ENCODE assay signal across 8 cellular contexts in the genomic region with DNA sequence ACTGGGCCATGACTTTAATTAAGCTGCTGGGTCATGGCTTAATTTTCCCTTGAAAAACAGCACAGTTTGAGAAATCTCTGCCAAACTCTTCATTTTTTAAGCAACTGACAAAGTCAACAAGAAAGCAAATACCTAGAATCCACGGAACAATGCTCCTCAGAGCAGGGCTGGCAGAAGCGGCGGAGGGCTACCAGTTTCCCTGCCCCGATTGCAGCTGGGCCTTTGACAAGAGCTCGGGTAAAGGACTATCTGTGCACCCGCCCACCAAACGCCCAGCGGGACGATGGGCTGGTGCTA. TPM values are rescaled to one million over a fixed set of nuclear protein-coding genes. Genes with fewer than 3 reads are reported as not detected.
DNase-seq lines count a peak whose midpoint lies in the region; ATAC-seq lines count a peak whose summit lies in the region.

No MANE protein-coding gene starts in this region.

- under 1% methylated on average over 9 of the region's 9 CpGs for WGBS in right cardiac atrium

- H3K36me3 Mint-ChIP-seq in activated CD8-positive, alpha-beta memory T cell treated with anti-CD3 and anti-CD28 coated beads, Interleukin-2, amount 10 ng/mL, durations not matched to agents 7 days and 5 days, result no peaks in the 10 kb centered on the region
- no peaks in the 10 kb centered on the region for H3K36me3 Mint-ChIP-seq in activated CD8-positive, alpha-beta T cell treated with anti-CD3 and anti-CD28 coated beads, Interleukin-2, amount 10 ng/mL, durations not matched to agents 7 days and 5 days (ENCODE audit: low read depth)

- DNase-seq in activated CD8-positive, alpha-beta memory T cell treated with anti-CD3 and anti-CD28 coated beads, Interleukin-2, amount 10 ng/mL, durations not matched to agents 7 days and 5 days, result no peak
- no peak for DNase-seq in activated CD8-positive, alpha-beta memory T cell treated with anti-CD3 and anti-CD28 coated beads, Interleukin-2, amount 50 U/mL, for 4 hours
- no peak for DNase-seq in activated CD8-positive, alpha-beta T cell treated with anti-CD3 and anti-CD28 coated beads, Interleukin-2, amount 10 ng/mL, durations not matched to agents 7 days and 5 days
- DNase-seq in right cardiac atrium (peak in 2 of 3 donors; percentile 80 to 83), SHP77 treated with DMSO at 0.1 percent for 48 hours (lab: John Stamatoyannopoulos, UW) (no peak), GOT3 (lab: John Stamatoyannopoulos, UW) (no peak)

- CTCF ChIA-PET in activated CD8-positive, alpha-beta memory T cell treated with anti-CD3 and anti-CD28 coated beads, Interleukin-2, amount 10 ng/mL, durations not matched to agents 7 days and 5 days (lab: Charles Lee), result interaction anchor here (0.8 to 1.7 kb wide), 6 partner anchors 8 to 72 kb away, joined by 3 to 8 read pairs (median 4); no protein-coding TSS in a partner anchor
- CTCF ChIA-PET in activated CD8-positive, alpha-beta T cell treated with anti-CD3 and anti-CD28 coated beads, Interleukin-2, amount 10 ng/mL, durations not matched to agents 7 days and 5 days (lab: Charles Lee), result interaction anchor here (1.0 to 2.2 kb wide), 6 partner anchors 33 to 72 kb away, joined by 3 to 9 read pairs (median 4); no protein-coding TSS in a partner anchor

- no peaks in the 10 kb centered on the region for H3K27me3 ChIP-seq in right cardiac atrium (ENCODE audit: control insufficient read depth, insufficient read depth)

- H3K9me3 ChIP-seq in right cardiac atrium (ENCODE audit: control insufficient read depth, low read length), result no peaks in the 10 kb centered on the region

- POLR2A ChIA-PET in activated CD8-positive, alpha-beta T cell treated with anti-CD3 and anti-CD28 coated beads, Interleukin-2, amount 10 ng/mL, durations not matched to agents 7 days and 5 days (lab: Charles Lee), result no interaction called here

- peaks cover 44% of the 10 kb centered on the region for H3K27me3 Mint-ChIP-seq in activated CD8-positive, alpha-beta memory T cell treated with anti-CD3 and anti-CD28 coated beads, Interleukin-2, amount 10 ng/mL, durations not matched to agents 7 days and 5 days
- H3K27me3 Mint-ChIP-seq in activated CD8-positive, alpha-beta T cell treated with anti-CD3 and anti-CD28 coated beads, Interleukin-2, amount 10 ng/mL, durations not matched to agents 7 days and 5 days (ENCODE audit: low read depth), result peaks cover 37% of the 10 kb centered on the region

- peak overlapping the region; percentile 70 for H3K27ac Mint-ChIP-seq in activated CD8-positive, alpha-beta memory T cell treated with anti-CD3 and anti-CD28 coated beads, Interleukin-2, amount 10 ng/mL, durations not matched to agents 7 days and 5 days
- H3K27ac Mint-ChIP-seq in activated CD8-positive, alpha-beta T cell treated with anti-CD3 and anti-CD28 coated beads, Interleukin-2, amount 10 ng/mL, durations not matched to agents 7 days and 5 days, result peak overlapping the region; percentile 50

- H3K4me3 ChIP-seq in right cardiac atrium (ENCODE audit: low read length) (peak overlapping the region; percentile 64), skin epidermis (peak overlapping the region; percentile 74 to 90 (median 78))

- H3K4me1 Mint-ChIP-seq in activated CD8-positive, alpha-beta memory T cell treated with anti-CD3 and anti-CD28 coated beads, Interleukin-2, amount 10 ng/mL, durations not matched to agents 7 days and 5 days, result peaks cover 24% of the 10 kb centered on the region
- peaks cover 34% of the 10 kb centered on the region for H3K4me1 Mint-ChIP-seq in activated CD8-positive, alpha-beta T cell treated with anti-CD3 and anti-CD28 coated beads, Interleukin-2, amount 10 ng/mL, durations not matched to agents 7 days and 5 days (ENCODE audit: low read depth)

- no peaks in the 10 kb centered on the region for H3K9me3 Mint-ChIP-seq in activated CD8-positive, alpha-beta memory T cell treated with anti-CD3 and anti-CD28 coated beads, Interleukin-2, amount 10 ng/mL, durations not matched to agents 7 days and 5 days (ENCODE audit: low read depth)
- no peaks in the 10 kb centered on the region for H3K9me3 Mint-ChIP-seq in activated CD8-positive, alpha-beta T cell treated with anti-CD3 and anti-CD28 coated beads, Interleukin-2, amount 10 ng/mL, durations not matched to agents 7 days and 5 days (ENCODE audit: insufficient read depth)

- ATAC-seq in activated CD8-positive, alpha-beta memory T cell treated with anti-CD3 and anti-CD28 coated beads, Interleukin-2, amount 10 ng/mL, durations not matched to agents 7 days and 5 days, result no peak
- no peak for ATAC-seq in activated CD8-positive, alpha-beta T cell treated with anti-CD3 and anti-CD28 coated beads, Interleukin-2, amount 10 ng/mL, durations not matched to agents 7 days and 5 days
- peak in 1 of 2 donors; percentile 37 for ATAC-seq in right cardiac atrium
- ATAC-seq in HG02763 (IDR thresholded peaks at IDR 0.05; ENCODE audit: unreplicated experiment), result no peak

- peak overlapping the region; percentile 76 for H3K4me3 Mint-ChIP-seq in activated CD8-positive, alpha-beta memory T cell treated with anti-CD3 and anti-CD28 coated beads, Interleukin-2, amount 10 ng/mL, durations not matched to agents 7 days and 5 days
- peak overlapping the region; percentile 84 for H3K4me3 Mint-ChIP-seq in activated CD8-positive, alpha-beta T cell treated with anti-CD3 and anti-CD28 coated beads, Interleukin-2, amount 10 ng/mL, durations not matched to agents 7 days and 5 days

- peaks cover 2% of the 10 kb centered on the region for H3K4me1 ChIP-seq in right cardiac atrium (ENCODE audit: control insufficient read depth, insufficient read depth, low read length)

- intact Hi-C loops in right cardiac atrium (cut with DNase I), result no loop called here

- peak overlapping the region; percentile 96 for H3K27ac ChIP-seq in right cardiac atrium (ENCODE audit: low read length)
- peak overlapping the region in 20 of 21 experiments; percentile 69 to 96 (median 89) for H3K27ac ChIP-seq in skin epidermis

RNA-seq across cellular contexts. Expression of a gene that starts 1.2 kb away (rescaled TPM):
- total RNA-seq in activated CD8-positive, alpha-beta memory T cell treated with anti-CD3 and anti-CD28 coated beads, Interleukin-2, amount 10 ng/mL, durations not matched to agents 7 days and 5 days, result 10 to 100 TPM in 1 of 2 experiments, 1 to 10 TPM in 1; 6.4 to 19.2 TPM
- 1 to 10 TPM; 5.6 to 6.0 TPM for total RNA-seq in activated CD8-positive, alpha-beta T cell treated with anti-CD3 and anti-CD28 coated beads, Interleukin-2, amount 10 ng/mL, durations not matched to agents 7 days and 5 days
- 10 to 100 TPM; 62.3 to 73.7 (median 67.1) TPM for total RNA-seq in right cardiac atrium
- 33.5 TPM for polyA plus RNA-seq in right cardiac atrium

Comparison
In these comparisons a context has a peak if more than half of its experiments do, and no peak if none do; other contexts are left out.
1. DNase-seq: peak in right cardiac atrium (2 of 3); none in activated CD8-positive, alpha-beta memory T cell treated with anti-CD3 and anti-CD28 coated beads, Interleukin-2, amount 10 ng/mL, durations not matched to agents 7 days and 5 days (single experiment), activated CD8-positive, alpha-beta memory T cell treated with anti-CD3 and anti-CD28 coated beads, Interleukin-2, amount 50 U/mL, for 4 hours (single experiment), activated CD8-positive, alpha-beta T cell treated with anti-CD3 and anti-CD28 coated beads, Interleukin-2, amount 10 ng/mL, durations not matched to agents 7 days and 5 days (single experiment), SHP77 treated with DMSO at 0.1 percent for 48 hours (single experiment) and GOT3 (single experiment).